Comparison of ENCODE assay signal across 1 cellular context in the genomic region with DNA sequence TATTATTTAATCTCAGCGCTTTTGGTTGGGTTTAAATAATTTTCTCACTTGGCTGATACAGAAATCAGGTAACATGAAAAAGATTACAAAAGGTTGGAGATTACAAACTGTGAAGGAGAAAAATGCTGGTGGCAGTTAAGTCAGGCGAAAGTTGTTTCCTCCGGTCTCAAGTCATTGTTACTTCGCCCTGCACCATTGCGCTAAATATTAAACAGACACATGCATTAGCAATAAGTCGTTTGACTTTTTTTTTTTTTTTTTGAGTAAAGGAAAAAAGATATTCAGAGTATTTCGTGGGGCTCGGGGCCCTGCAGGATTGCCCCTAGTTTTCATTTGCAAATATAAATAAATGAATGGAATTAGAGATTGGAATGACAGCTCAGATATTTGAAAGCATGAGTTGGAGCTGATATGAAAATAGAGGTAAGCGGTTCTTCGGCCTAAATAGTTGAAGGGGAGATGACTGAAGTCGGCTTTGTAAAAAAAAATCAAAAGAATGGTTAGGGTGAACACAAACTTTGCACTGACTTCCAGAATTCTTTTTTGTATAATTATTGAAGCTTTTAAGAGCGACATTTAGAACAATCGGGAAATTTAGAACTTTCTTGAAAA.
TF ChIP-seq lines count a peak whose summit lies in the region.

No MANE protein-coding gene starts in this region.

TF ChIP-seq in GM23338, 12 proteins besides CTCF, POLR2A, EP300 and RAD21 (continued from another document):
- TF ChIP-seq, protein P1, sequence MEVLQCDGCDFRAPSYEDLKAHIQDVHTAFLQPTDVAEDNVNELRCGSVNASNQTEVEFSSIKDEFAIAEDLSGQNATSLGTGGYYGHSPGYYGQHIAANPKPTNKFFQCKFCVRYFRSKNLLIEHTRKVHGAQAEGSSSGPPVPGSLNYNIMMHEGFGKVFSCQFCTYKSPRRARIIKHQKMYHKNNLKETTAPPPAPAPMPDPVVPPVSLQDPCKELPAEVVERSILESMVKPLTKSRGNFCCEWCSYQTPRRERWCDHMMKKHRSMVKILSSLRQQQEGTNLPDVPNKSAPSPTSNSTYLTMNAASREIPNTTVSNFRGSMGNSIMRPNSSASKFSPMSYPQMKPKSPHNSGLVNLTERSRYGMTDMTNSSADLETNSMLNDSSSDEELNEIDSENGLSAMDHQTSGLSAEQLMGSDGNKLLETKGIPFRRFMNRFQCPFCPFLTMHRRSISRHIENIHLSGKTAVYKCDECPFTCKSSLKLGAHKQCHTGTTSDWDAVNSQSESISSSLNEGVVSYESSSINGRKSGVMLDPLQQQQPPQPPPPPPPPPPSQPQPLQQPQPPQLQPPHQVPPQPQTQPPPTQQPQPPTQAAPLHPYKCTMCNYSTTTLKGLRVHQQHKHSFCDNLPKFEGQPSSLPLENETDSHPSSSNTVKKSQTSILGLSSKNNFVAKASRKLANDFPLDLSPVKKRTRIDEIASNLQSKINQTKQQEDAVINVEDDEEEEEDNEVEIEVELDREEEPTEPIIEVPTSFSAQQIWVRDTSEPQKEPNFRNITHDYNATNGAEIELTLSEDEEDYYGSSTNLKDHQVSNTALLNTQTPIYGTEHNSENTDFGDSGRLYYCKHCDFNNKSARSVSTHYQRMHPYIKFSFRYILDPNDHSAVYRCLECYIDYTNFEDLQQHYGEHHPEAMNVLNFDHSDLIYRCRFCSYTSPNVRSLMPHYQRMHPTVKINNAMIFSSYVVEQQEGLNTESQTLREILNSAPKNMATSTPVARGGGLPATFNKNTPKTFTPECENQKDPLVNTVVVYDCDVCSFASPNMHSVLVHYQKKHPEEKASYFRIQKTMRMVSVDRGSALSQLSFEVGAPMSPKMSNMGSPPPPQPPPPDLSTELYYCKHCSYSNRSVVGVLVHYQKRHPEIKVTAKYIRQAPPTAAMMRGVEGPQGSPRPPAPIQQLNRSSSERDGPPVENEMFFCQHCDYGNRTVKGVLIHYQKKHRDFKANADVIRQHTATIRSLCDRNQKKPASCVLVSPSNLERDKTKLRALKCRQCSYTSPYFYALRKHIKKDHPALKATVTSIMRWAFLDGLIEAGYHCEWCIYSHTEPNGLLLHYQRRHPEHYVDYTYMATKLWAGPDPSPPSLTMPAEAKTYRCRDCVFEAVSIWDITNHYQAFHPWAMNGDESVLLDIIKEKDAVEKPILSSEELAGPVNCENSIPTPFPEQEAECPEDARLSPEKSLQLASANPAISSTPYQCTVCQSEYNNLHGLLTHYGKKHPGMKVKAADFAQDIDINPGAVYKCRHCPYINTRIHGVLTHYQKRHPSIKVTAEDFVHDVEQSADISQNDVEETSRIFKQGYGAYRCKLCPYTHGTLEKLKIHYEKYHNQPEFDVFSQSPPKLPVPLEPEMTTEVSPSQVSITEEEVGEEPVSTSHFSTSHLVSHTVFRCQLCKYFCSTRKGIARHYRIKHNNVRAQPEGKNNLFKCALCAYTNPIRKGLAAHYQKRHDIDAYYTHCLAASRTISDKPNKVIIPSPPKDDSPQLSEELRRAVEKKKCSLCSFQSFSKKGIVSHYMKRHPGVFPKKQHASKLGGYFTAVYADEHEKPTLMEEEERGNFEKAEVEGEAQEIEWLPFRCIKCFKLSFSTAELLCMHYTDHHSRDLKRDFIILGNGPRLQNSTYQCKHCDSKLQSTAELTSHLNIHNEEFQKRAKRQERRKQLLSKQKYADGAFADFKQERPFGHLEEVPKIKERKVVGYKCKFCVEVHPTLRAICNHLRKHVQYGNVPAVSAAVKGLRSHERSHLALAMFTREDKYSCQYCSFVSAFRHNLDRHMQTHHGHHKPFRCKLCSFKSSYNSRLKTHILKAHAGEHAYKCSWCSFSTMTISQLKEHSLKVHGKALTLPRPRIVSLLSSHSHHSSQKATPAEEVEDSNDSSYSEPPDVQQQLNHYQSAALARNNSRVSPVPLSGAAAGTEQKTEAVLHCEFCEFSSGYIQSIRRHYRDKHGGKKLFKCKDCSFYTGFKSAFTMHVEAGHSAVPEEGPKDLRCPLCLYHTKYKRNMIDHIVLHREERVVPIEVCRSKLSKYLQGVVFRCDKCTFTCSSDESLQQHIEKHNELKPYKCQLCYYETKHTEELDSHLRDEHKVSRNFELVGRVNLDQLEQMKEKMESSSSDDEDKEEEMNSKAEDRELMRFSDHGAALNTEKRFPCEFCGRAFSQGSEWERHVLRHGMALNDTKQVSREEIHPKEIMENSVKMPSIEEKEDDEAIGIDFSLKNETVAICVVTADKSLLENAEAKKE (CRISPR knock-in tag; IDR thresholded peaks at IDR 0.05): no peak
- TF ChIP-seq JUNB (IDR thresholded peaks at IDR 0.05; ENCODE audit: unreplicated experiment): no peak
- TF ChIP-seq STAT1 (IDR thresholded peaks at IDR 0.05; ENCODE audit: unreplicated experiment): no peak
- no peak for TF ChIP-seq ZNF331 (CRISPR knock-in tag; IDR thresholded peaks at IDR 0.05; ENCODE audit: low read depth)
- no peak for TF ChIP-seq CREB1 (CRISPR knock-in tag; IDR thresholded peaks at IDR 0.05; ENCODE audit: low read depth)
- no peak for TF ChIP-seq NANOG (IDR thresholded peaks at IDR 0.05; ENCODE audit: borderline replicate concordance)
- TF ChIP-seq POLR2AphosphoS5 (IDR thresholded peaks at IDR 0.05; ENCODE audit: low read depth): no peak
- TF ChIP-seq, protein P2, sequence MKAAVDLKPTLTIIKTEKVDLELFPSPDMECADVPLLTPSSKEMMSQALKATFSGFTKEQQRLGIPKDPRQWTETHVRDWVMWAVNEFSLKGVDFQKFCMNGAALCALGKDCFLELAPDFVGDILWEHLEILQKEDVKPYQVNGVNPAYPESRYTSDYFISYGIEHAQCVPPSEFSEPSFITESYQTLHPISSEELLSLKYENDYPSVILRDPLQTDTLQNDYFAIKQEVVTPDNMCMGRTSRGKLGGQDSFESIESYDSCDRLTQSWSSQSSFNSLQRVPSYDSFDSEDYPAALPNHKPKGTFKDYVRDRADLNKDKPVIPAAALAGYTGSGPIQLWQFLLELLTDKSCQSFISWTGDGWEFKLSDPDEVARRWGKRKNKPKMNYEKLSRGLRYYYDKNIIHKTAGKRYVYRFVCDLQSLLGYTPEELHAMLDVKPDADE (IDR thresholded peaks at IDR 0.05): no peak
- TF ChIP-seq EZH2phosphoT487 (IDR thresholded peaks at IDR 0.05; ENCODE audit: unreplicated experiment): no peak
- TF ChIP-seq ZNF114 (CRISPR knock-in tag; IDR thresholded peaks at IDR 0.05): no peak
TF ChIP-seq in GM23338: peak in this region for 0.
